ENCODE assay signal across 8 cellular contexts in the genomic region with DNA sequence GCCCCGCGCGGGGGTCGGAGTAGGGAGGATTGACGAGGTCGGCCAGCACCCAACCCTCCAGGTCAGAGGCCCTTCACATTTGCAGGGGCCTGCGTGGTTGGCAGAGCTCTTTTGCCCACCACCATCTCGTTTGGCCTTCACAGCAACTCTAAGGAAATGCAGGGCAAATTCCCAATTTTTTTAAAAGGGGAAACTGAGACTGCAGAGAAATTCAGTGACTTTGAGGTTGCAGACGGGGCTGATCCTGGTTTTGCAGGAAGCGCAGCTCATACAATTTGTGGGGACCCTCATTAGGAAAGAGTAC. TPM values are rescaled to one million over a fixed set of nuclear protein-coding genes. Genes with fewer than 3 reads are reported as not detected.
DNase-seq lines count a peak whose midpoint lies in the region; ATAC-seq and TF ChIP-seq lines count a peak whose summit lies in the region.

No MANE protein-coding gene starts in this region.

- peak overlapping the region; percentile 93; the same call in 1 of the 2 replicates for H3K9ac ChIP-seq in iPS-20b (ENCODE audit: low read depth, low read length)

- H3K4me1 ChIP-seq in iPS-20b (ENCODE audit: insufficient read depth, low read length), result peaks cover 6% of the 10 kb centered on the region; the same call in 1 of the 2 replicates
- H3K4me1 ChIP-seq in stomach, result peaks cover 12 to 49% (median 46%) of the 10 kb centered on the region in 4 donors

- H3K4me3 ChIP-seq in iPS-20b (ENCODE audit: low read length) (peak overlapping the region; percentile 96), stomach (peak overlapping the region; percentile 88 to 97 (median 94))

- peak overlapping the region; percentile 87 to 94 for H3K27ac Mint-ChIP-seq in activated naive CD4-positive, alpha-beta T cell treated with anti-CD3 and anti-CD28 coated beads, Interleukin-2, amount 50 U/mL, for 72 hours

- intact Hi-C loops in stomach (cut with DNase I; ENCODE audit: low total_unique reads) (no loop called here), head of caudate nucleus (cut with DNase I) (loop anchor here (5.0 to 10.0 kb wide), 2 partner anchors 62 to 125 kb away; a partner anchor contains a TSS)

- H3K27ac ChIP-seq in iPS-20b (ENCODE audit: low read length) (peak overlapping the region; percentile 12), stomach (peak overlapping the region; percentile 94 to 99 (median 96))

- H3K36me3 ChIP-seq in iPS-20b (ENCODE audit: insufficient read depth, low read depth, low read length), result peaks cover 4% of the 10 kb centered on the region; the same call in 1 of the 2 replicates
- H3K36me3 ChIP-seq in stomach, result peaks cover 0 to 6% (median 0%) of the 10 kb centered on the region in 4 donors

- peaks cover 6 to 22% of the 10 kb centered on the region in 2 donors for H3K36me3 Mint-ChIP-seq in activated naive CD4-positive, alpha-beta T cell treated with anti-CD3 and anti-CD28 coated beads, Interleukin-2, amount 50 U/mL, for 72 hours

- H3K9me3 Mint-ChIP-seq in activated naive CD4-positive, alpha-beta T cell treated with anti-CD3 and anti-CD28 coated beads, Interleukin-2, amount 50 U/mL, for 72 hours, result no peaks in the 10 kb centered on the region

- no peak for TF ChIP-seq EP300 in stomach (IDR thresholded peaks at IDR 0.05)

- WGBS in stomach, 5 donors, result 5 to 10% (median 9%) methylated on average over 6 to 10 of the region's 10 CpGs

- no peak for ATAC-seq in activated naive CD4-positive, alpha-beta T cell treated with anti-CD3 and anti-CD28 coated beads, Interleukin-2, amount 50 U/mL, for 72 hours
- no peak for ATAC-seq in GM19397 (IDR thresholded peaks at IDR 0.05; ENCODE audit: unreplicated experiment)

- no peak for TF ChIP-seq CTCF in stomach (IDR thresholded peaks at IDR 0.05)

- DNase-seq in DMS53 treated with DMSO at 0.1 percent for 48 hours (lab: John Stamatoyannopoulos, UW; ENCODE audit: unreplicated experiment), result peak; percentile 47
- no peak for DNase-seq in DMS53 (lab: John Stamatoyannopoulos, UW)
- no peak for DNase-seq in activated naive CD4-positive, alpha-beta T cell treated with anti-CD3 and anti-CD28 coated beads, Interleukin-2, amount 50 U/mL, for 72 hours (ENCODE audit: low spot score in 2 of 2)
- no peak for DNase-seq in stomach
- no peak for DNase-seq in head of caudate nucleus
- no peak for DNase-seq in DMS153 treated with DMSO at 0.1 percent for 48 hours (lab: John Stamatoyannopoulos, UW; ENCODE audit: unreplicated experiment)

- H3K27me3 ChIP-seq in iPS-20b (ENCODE audit: insufficient read depth, low read length) (no peaks in the 10 kb centered on the region), stomach (no peaks in the 10 kb centered on the region)

- TF ChIP-seq POLR2A in stomach (IDR thresholded peaks at IDR 0.05), result no peak

- no peaks in the 10 kb centered on the region for H3K9me3 ChIP-seq in iPS-20b (ENCODE audit: insufficient read depth, low read depth, low read length)
- no peaks in the 10 kb centered on the region for H3K9me3 ChIP-seq in stomach

RNA-seq across cellular contexts. Expression of a gene that starts 0.4 kb away (rescaled TPM):
- 10 to 100 TPM; 18.9 to 26.4 TPM for total RNA-seq in activated naive CD4-positive, alpha-beta T cell treated with anti-CD3 and anti-CD28 coated beads, Interleukin-2, amount 50 U/mL, for 72 hours
- 100 to 1,000 TPM in 1 of 5 donors, 10 to 100 TPM in 4; 29.9 to 132 (median 48.4) TPM for total RNA-seq in stomach
- 10 to 100 TPM in 2 of 3 donors, 1 to 10 TPM in 1; 9.1 to 35.9 (median 18.6) TPM for polyA plus RNA-seq in stomach

RNA-seq across cellular contexts. Expression of a gene that starts 36.5 kb away (rescaled TPM):
- total RNA-seq in activated naive CD4-positive, alpha-beta T cell treated with anti-CD3 and anti-CD28 coated beads, Interleukin-2, amount 50 U/mL, for 72 hours, result under 1 TPM in 1 of 2 donors, not detected in 1; 0.27 TPM
- total RNA-seq in stomach, result not detected
- polyA plus RNA-seq in stomach, result 1 to 10 TPM in 1 of 3 donors, under 1 TPM in 1, not detected in 1; 0.10 to 2.0 TPM
